Comparison of ENCODE assay signal across 16 cellular contexts in genomic region chrX:39307488-39307887, GRCh38.
DNase-seq lines count a peak whose midpoint lies in the region; ATAC-seq and TF ChIP-seq lines count a peak whose summit lies in the region.
"Had no signal": no experiment of that assay in that cellular context is flagged by ENCODE, and none has a peak within 500 bp of the region (broad histone marks: within the 10 kb centered on the region; RNA-seq: fewer than 3 reads in every experiment).

No MANE protein-coding gene starts in this region.

- no peak overlapping the region for H2BK5ac ChIP-seq in mesenchymal stem cell (ENCODE audit: low read depth, low read length, poor library complexity, severe bottlenecking)

- H3K4me1 ChIP-seq in right atrium auricular region (peaks cover 0 to 23% of the 10 kb centered on the region in 2 donors), mesenchymal stem cell (ENCODE audit: control insufficient read depth, insufficient read depth, low read depth, low read length) (no peaks in the 10 kb centered on the region)
- H3K4me1 ChIP-seq: Peyer's patch had no signal

- H3K23ac ChIP-seq in mesenchymal stem cell (ENCODE audit: low read length in 2 of 2), result no peak overlapping the region

- H3K9me3 ChIP-seq in right atrium auricular region, result peaks cover 0 to 9% of the 10 kb centered on the region in 2 donors
- peaks cover 8% of the 10 kb centered on the region for H3K9me3 ChIP-seq in mesenchymal stem cell (ENCODE audit: control insufficient read depth, low read length)

- no peak for TF ChIP-seq CTCF in right atrium auricular region (IDR thresholded peaks at IDR 0.05)

- H2BK120ac ChIP-seq in mesenchymal stem cell (ENCODE audit: low read depth, low read length), result no peak overlapping the region

- no peak overlapping the region for H2BK15ac ChIP-seq in mesenchymal stem cell (ENCODE audit: low read depth, poor library complexity, severe bottlenecking)

- H3K18ac ChIP-seq in mesenchymal stem cell (ENCODE audit: low read depth in 1 of 2, low read length in 2 of 2), result peak overlapping the region in 1 of 2 experiments; percentile 33

- H4K91ac ChIP-seq in mesenchymal stem cell (ENCODE audit: low read length), result no peak overlapping the region

- H3K27ac ChIP-seq in right atrium auricular region (no peak overlapping the region), mesenchymal stem cell (ENCODE audit: low read length, poor library complexity, severe bottlenecking) (no peak overlapping the region)
- H3K27ac ChIP-seq: BLaER1 treated with 17β-estradiol and CSF1 and Interleukin-3, amounts not matched to agents 10 nM and 100 nM; Peyer's patch had no signal

- H3K27me3 ChIP-seq in right atrium auricular region (no peaks in the 10 kb centered on the region), mesenchymal stem cell (ENCODE audit: control insufficient read depth in 1 of 2, insufficient read depth in 1 of 2, low read length in 2 of 2) (peaks cover 0 to 67% of the 10 kb centered on the region in 2 experiments)
- H3K27me3 ChIP-seq: BLaER1 treated with 17β-estradiol and CSF1 and Interleukin-3, amounts not matched to agents 10 nM and 100 nM; Peyer's patch had no signal

- no peak overlapping the region for H2AK5ac ChIP-seq in mesenchymal stem cell (ENCODE audit: low read length, severe bottlenecking)

- H3K4me1 Mint-ChIP-seq in activated CD4-positive, alpha-beta T cell treated with anti-CD3 and anti-CD28 coated beads, Interleukin-2, amount 10 ng/mL, durations not matched to agents 24 days and 14 days, result peaks cover 38% of the 10 kb centered on the region

- H3K4ac ChIP-seq in mesenchymal stem cell (ENCODE audit: low read depth in 1 of 2, low read length in 2 of 2), result no peak overlapping the region

- H3K9me3 Mint-ChIP-seq in activated CD4-positive, alpha-beta T cell treated with anti-CD3 and anti-CD28 coated beads, Interleukin-2, amount 10 ng/mL, durations not matched to agents 24 days and 14 days, result peaks cover 15% of the 10 kb centered on the region

- no peak overlapping the region for H3K4me2 ChIP-seq in mesenchymal stem cell (ENCODE audit: low read length, poor library complexity, severe bottlenecking)
- H3K4me2 ChIP-seq: BLaER1 treated with 17β-estradiol and CSF1 and Interleukin-3, amounts not matched to agents 10 nM and 100 nM had no signal

- H3K36me3 ChIP-seq in right atrium auricular region (no peaks in the 10 kb centered on the region), mesenchymal stem cell (ENCODE audit: control insufficient read depth in 1 of 2, insufficient read depth in 2 of 2, low read depth in 1 of 2, low read length in 2 of 2) (no peaks in the 10 kb centered on the region)
- H3K36me3 ChIP-seq: Peyer's patch had no signal

- peaks cover 70% of the 10 kb centered on the region for H3K36me3 Mint-ChIP-seq in activated CD4-positive, alpha-beta T cell treated with anti-CD3 and anti-CD28 coated beads, Interleukin-2, amount 10 ng/mL, durations not matched to agents 24 days and 14 days (ENCODE audit: low read depth)

- H2AFZ ChIP-seq in mesenchymal stem cell (ENCODE audit: low read depth, low read length), result no peak overlapping the region

- H4K8ac ChIP-seq in mesenchymal stem cell (ENCODE audit: low read length), result peak overlapping the region; percentile 41

- H3K14ac ChIP-seq in mesenchymal stem cell (ENCODE audit: low read length in 2 of 2), result no peak overlapping the region

- no peak for DNase-seq in activated CD4-positive, alpha-beta T cell treated with anti-CD3 and anti-CD28 coated beads, Interleukin-2, amount 10 ng/mL, durations not matched to agents 24 days and 14 days
- DNase-seq in activated CD4-positive, alpha-beta T cell treated with anti-CD3 and anti-CD28 coated beads for 48 hours, result no peak
- DNase-seq in right atrium auricular region (ENCODE audit: low spot score) (peak; percentile 32), left ventricle myocardium superior (no peak), mesenchymal stem cell (no peak), DMS79 treated with DMSO at 0.1 percent for 48 hours (lab: John Stamatoyannopoulos, UW) (no peak), GM19238 (ENCODE audit: insufficient read length, low spot score) (no peak)
- DNase-seq: COR-L47, DMS153, NCI-H1436, NCI-H2029 treated with DMSO at 0.1 percent for 48 hours, NCI-H524, Peyer's patch had no signal

- H3K4me3 ChIP-seq in right atrium auricular region, result no peak overlapping the region
- no peak overlapping the region for H3K4me3 ChIP-seq in mesenchymal stem cell (ENCODE audit: insufficient read depth in 1 of 2, low read depth in 1 of 2, low read length in 2 of 2)
- H3K4me3 ChIP-seq: BLaER1 treated with 17β-estradiol and CSF1 and Interleukin-3, amounts not matched to agents 10 nM and 100 nM; K562; Peyer's patch had no signal

- peak overlapping the region; percentile 100 for H3K27ac Mint-ChIP-seq in activated CD4-positive, alpha-beta T cell treated with anti-CD3 and anti-CD28 coated beads, Interleukin-2, amount 10 ng/mL, durations not matched to agents 24 days and 14 days

- WGBS in mesenchymal stem cell, result 89% methylated on average over 2 of the region's 2 CpGs

- no peaks in the 10 kb centered on the region for H3K79me1 ChIP-seq in mesenchymal stem cell (replicated peaks; ENCODE audit: low read length, poor library complexity, severe bottlenecking)

- ATAC-seq in left ventricle myocardium superior, result no peak
- no peak for ATAC-seq in HG02763 (IDR thresholded peaks at IDR 0.05; ENCODE audit: unreplicated experiment)
- ATAC-seq: K562 had no signal

- H3K27me3 Mint-ChIP-seq in activated CD4-positive, alpha-beta T cell treated with anti-CD3 and anti-CD28 coated beads, Interleukin-2, amount 10 ng/mL, durations not matched to agents 24 days and 14 days, result no peaks in the 10 kb centered on the region

- H3K4me3 Mint-ChIP-seq in activated CD4-positive, alpha-beta T cell treated with anti-CD3 and anti-CD28 coated beads, Interleukin-2, amount 10 ng/mL, durations not matched to agents 24 days and 14 days, result no peak overlapping the region

- H2BK12ac ChIP-seq in mesenchymal stem cell (ENCODE audit: low read length in 2 of 2), result peak overlapping the region in 1 of 2 experiments; percentile 23

- no peak overlapping the region for H3K9ac ChIP-seq in mesenchymal stem cell (ENCODE audit: low read length)
- H3K9ac ChIP-seq: BLaER1 treated with 17β-estradiol and CSF1 and Interleukin-3, amounts not matched to agents 10 nM and 100 nM had no signal

- intact Hi-C loops in activated CD4-positive, alpha-beta T cell treated with anti-CD3 and anti-CD28 coated beads, Interleukin-2, amount 10 ng/mL, durations not matched to agents 24 days and 14 days (cut with micrococcal nuclease), result loop anchor here (5.0 kb wide), 1 partner anchor 145 kb away; no protein-coding TSS in a partner anchor
- intact Hi-C loops in left ventricle myocardium superior (cut with micrococcal nuclease), result no loop called here
